25 cellular contexts compared by ENCODE assay signal in the genomic region with DNA sequence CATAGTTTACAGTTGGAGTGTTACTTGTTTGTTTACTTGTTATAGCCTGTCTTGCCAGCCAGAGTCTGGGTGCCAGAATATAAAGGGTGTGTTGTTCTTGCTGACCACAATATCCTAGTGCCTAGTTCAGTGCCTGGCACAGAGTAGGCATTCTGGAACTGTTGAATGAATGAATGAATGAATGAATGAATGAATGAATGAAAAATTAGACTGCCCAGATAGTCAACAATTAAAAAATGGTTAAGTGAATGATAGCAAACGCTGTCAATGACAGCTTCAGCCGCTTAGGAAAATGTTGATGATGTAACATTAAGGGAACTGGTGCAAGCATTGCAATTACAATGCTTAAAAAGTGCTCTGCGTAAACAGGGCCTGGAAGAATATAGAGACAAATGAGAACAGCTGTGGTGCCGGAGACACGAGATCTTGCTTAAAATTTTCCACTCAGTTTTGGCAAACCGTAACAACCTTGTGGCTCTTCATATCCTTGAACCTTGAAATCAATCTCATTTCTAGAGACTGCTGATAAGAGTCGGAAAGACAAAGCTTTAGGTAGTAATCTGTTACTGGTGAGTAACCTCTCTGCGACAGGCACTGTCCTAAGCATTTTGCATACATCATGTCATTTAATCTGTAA. TPM values are rescaled to one million over a fixed set of nuclear protein-coding genes. Genes with fewer than 3 reads are reported as not detected.
DNase-seq lines count a peak whose midpoint lies in the region; ATAC-seq, FAIRE-seq and TF ChIP-seq lines count a peak whose summit lies in the region.
"Had no signal": no experiment of that assay in that cellular context is flagged by ENCODE, and none has a peak within 500 bp of the region (broad histone marks: within the 10 kb centered on the region; RNA-seq: fewer than 3 reads in every experiment).

No MANE protein-coding gene starts in this region.

- no peaks in the 10 kb centered on the region for H4K20me1 ChIP-seq in HepG2 (ENCODE audit: insufficient read depth, low read length)

- peaks cover 0 to 13% of the 10 kb centered on the region in 2 experiments for H3K27me3 ChIP-seq in HepG2 (ENCODE audit: control insufficient read depth in 1 of 2, insufficient read depth in 2 of 2, low read length in 2 of 2)
- H3K27me3 ChIP-seq in right lobe of liver, result no peaks in the 10 kb centered on the region
- H3K27me3 ChIP-seq: uterus had no signal

- in situ Hi-C loops in HepG2 (cut with HindIII; ENCODE audit: extremely low pct_ligation_motif_present, low pct_unique_long_range_greater_than_20kb), result loop anchor here (5.0 to 10.0 kb wide), 2 partner anchors 250 to 357 kb away; no protein-coding TSS in a partner anchor
- in situ Hi-C loops in GM13977 (cut with MboI; ENCODE audit: low pct_unique_long_range_greater_than_20kb, low sequenced_read_pairs, unreplicated experiment), result no loop called here

- no peak for ATAC-seq in HepG2
- ATAC-seq in right lobe of liver, result no peak
- ATAC-seq in HG02642 (IDR thresholded peaks at IDR 0.05; ENCODE audit: poor library complexity, unreplicated experiment), result no peak
- ATAC-seq: activated CD4-positive, CD25-positive, alpha-beta regulatory T cell treated with anti-CD3 and anti-CD28 coated beads, Interleukin-2, amount 50 U/mL, for 24 hours; foreskin keratinocyte; Right ventricle myocardium inferior; stimulated activated memory B cell treated with anti-CD40 and anti-IgM and Interleukin-4, amounts not matched to agents 10 μg/mL and 1 μg/mL and 100 μg/mL, for 72 hours had no signal

- intact Hi-C loops in HepG2 (cut with micrococcal nuclease; ENCODE audit: unreplicated experiment), result loop anchor here (5.0 kb wide), 3 partner anchors 165 to 715 kb away; a partner anchor contains a TSS
- intact Hi-C loops in right lobe of liver (cut with DNase I), result no loop called here

- no peak for TF ChIP-seq POLR2A in HepG2 (IDR thresholded peaks at IDR 0.05; ENCODE audit: insufficient read depth in 1 of 2, low read depth in 2 of 2, low read length in 2 of 2)
- no peak for TF ChIP-seq POLR2A in right lobe of liver (IDR thresholded peaks at IDR 0.05)

- H3K79me2 ChIP-seq in HepG2 (ENCODE audit: insufficient read depth, low read length), result no peaks in the 10 kb centered on the region

- peaks cover 29% of the 10 kb centered on the region for H3K4me1 ChIP-seq in HepG2 (ENCODE audit: insufficient read depth, low read length)
- H3K4me1 ChIP-seq in right lobe of liver, result peaks cover 0 to 4% (median 0%) of the 10 kb centered on the region in 4 donors
- H3K4me1 ChIP-seq: foreskin keratinocyte had no signal

- no peaks in the 10 kb centered on the region for H3K9me3 ChIP-seq in HepG2 (ENCODE audit: low read length)
- H3K9me3 ChIP-seq in right lobe of liver, result no peaks in the 10 kb centered on the region
- H3K9me3 ChIP-seq: HAP-1, spleen, uterus had no signal

- TF ChIP-seq RAD21 in HepG2 (CRISPR knock-in tag; IDR thresholded peaks at IDR 0.05), result no peak

- no peak overlapping the region for H3K4me3 ChIP-seq in HepG2 (replicated peaks in 1 of 3; ENCODE audit: insufficient read depth in 1 of 3, low read depth in 2 of 3, low read length in 3 of 3)
- H3K4me3 ChIP-seq in right lobe of liver, result no peak overlapping the region
- H3K4me3 ChIP-seq: HAP-1, spleen, uterus had no signal

- POLR2A ChIA-PET in HepG2 (lab: Yijun Ruan, JAX), result interaction anchor here (1.2 kb wide), 1 partner anchor 27 kb away, joined by 3 read pairs; no protein-coding TSS in a partner anchor

- CTCF ChIA-PET in HepG2 (lab: Yijun Ruan, JAX; ENCODE audit: low intra/inter-chr PET ratio, low total read pairs), result interaction anchor here (4.0 kb wide), 1 partner anchor 26 kb away, joined by 87 read pairs; no protein-coding TSS in a partner anchor

- BruUV-seq in HepG2 (replicated peaks; lab: Mats Ljungman, UMichigan), result no TSS peak

- H3K27ac ChIP-seq in HepG2 (ENCODE audit: extremely low read length, insufficient read depth, low read length), result no peak overlapping the region
- H3K27ac ChIP-seq in right lobe of liver, result no peak overlapping the region
- H3K27ac ChIP-seq: foreskin keratinocyte, uterus had no signal

- TF ChIP-seq CTCF in HepG2 (CRISPR knock-in tag; IDR thresholded peaks at IDR 0.05) (no peak), right lobe of liver (IDR thresholded peaks at IDR 0.05) (no peak), GM13977 (IDR thresholded peaks at IDR 0.05; ENCODE audit: extremely low read depth, insufficient read depth, missing control alignments) (no peak)

- WGBS in HepG2 (ENCODE audit: low lambda C conversion rate), result 5% methylated on average over 8 of the region's 8 CpGs
- WGBS in right lobe of liver (ENCODE audit: insufficient coverage, low coverage, low lambda C conversion rate, missing lambda C conversion rate), result 35% methylated on average over 8 of the region's 8 CpGs

- H3K36me3 ChIP-seq in HepG2 (replicated peaks in 1 of 2; ENCODE audit: control insufficient read depth in 1 of 2, insufficient read depth in 2 of 2, low read length in 2 of 2), result no peaks in the 10 kb centered on the region
- no peaks in the 10 kb centered on the region for H3K36me3 ChIP-seq in right lobe of liver
- H3K36me3 ChIP-seq: spleen, uterus had no signal

- DNase-seq in HepG2 (ENCODE audit: low spot score), result no peak
- DNase-seq in right lobe of liver, result no peak
- peak; percentile 47 for DNase-seq in SW480 (ENCODE audit: low spot score)
- peak; percentile 81 for DNase-seq in fibroblast of peridontal ligament (ENCODE audit: extremely low read depth)
- DNase-seq in NCI-H510A treated with DMSO at 0.1 percent for 48 hours (lab: John Stamatoyannopoulos, UW), result no peak
- no peak for DNase-seq in activated CD4-positive, CD25-positive, alpha-beta regulatory T cell treated with anti-CD3 and anti-CD28 coated beads, Interleukin-2, amount 50 U/mL, for 72 hours
- no peak for DNase-seq in GM13977 (ENCODE audit: low spot score)
- DNase-seq: ACHN; activated CD4-positive, alpha-beta memory T cell treated with anti-CD3 and anti-CD28 coated beads, Interleukin-2, amount 10 ng/mL, durations not matched to agents 7 days and 5 days; activated naive CD8-positive, alpha-beta T cell treated with anti-CD3 and anti-CD28 coated beads for 36 hours; C1 segment of cervical spinal cord; DND-41; foreskin keratinocyte; NCI-H1417; NCI-H2171; NCI-H526 treated with DMSO at 0.1 percent for 48 hours; spleen; stimulated activated CD4-positive, alpha-beta T cell treated with anti-CD3 and anti-CD28 coated beads, Interleukin-2, amount 100 ng/mL, for 48 hours; uterus had no signal

- H3K9ac ChIP-seq in HepG2 (ENCODE audit: insufficient read depth, low read depth, low read length), result no peak overlapping the region; the same call in 1 of the 2 replicates

- no peak overlapping the region for H2AFZ ChIP-seq in HepG2 (ENCODE audit: low read length)

- peak overlapping the region; percentile 32; the same call in 1 of the 2 replicates for H3K4me2 ChIP-seq in HepG2 (ENCODE audit: low read depth, low read length)

- no peak for FAIRE-seq in HepG2 (lab: Jason Lieb, UNC)
- FAIRE-seq: GM12892 had no signal

- TF ChIP-seq EP300 in HepG2 (IDR thresholded peaks at IDR 0.05; ENCODE audit: low read depth in 2 of 2, low read length in 2 of 2), result no peak
- TF ChIP-seq EP300 in HepG2 (CRISPR knock-in tag; IDR thresholded peaks at IDR 0.05; ENCODE audit: borderline replicate concordance), result no peak

TF ChIP-seq in HepG2, 621 proteins besides CTCF, POLR2A, EP300 and RAD21 (continues in another document):
- TF ChIP-seq ZNF292 (CRISPR knock-in tag; IDR thresholded peaks at IDR 0.05; ENCODE audit: borderline replicate concordance, low read depth) (no peak), LCORL (IDR thresholded peaks at IDR 0.05) (no peak), LCORL (CRISPR knock-in tag; IDR thresholded peaks at IDR 0.05) (no peak), CEBPG (CRISPR knock-in tag; IDR thresholded peaks at IDR 0.05) (peak; percentile 19; the same call in 1 of the 2 replicates)

RNA-seq across cellular contexts. Expression of a gene that starts 4.7 kb away (rescaled TPM):
- total RNA-seq in HepG2 (2016; rRNA removed; fragmentation: Illumina TruSeq; extraction: Trizol), result 3.1 and 4.5 TPM in 2 replicates
- total RNA-seq in HepG2 (2016; cell fraction: cytosol; rRNA removed; fragmentation: Illumina TruSeq; extraction: Trizol; ENCODE audit: low read depth), result 4.2 and 4.4 TPM in 2 replicates
- 3.2 and 4.0 TPM in 2 replicates for total RNA-seq in HepG2 (2016; cell fraction: insoluble cytoplasmic fraction; rRNA removed; fragmentation: Illumina TruSeq; extraction: Trizol)
- total RNA-seq in HepG2 (2016; cell fraction: membrane; rRNA removed; fragmentation: Illumina TruSeq; extraction: Trizol), result 8.0 and 8.2 TPM in 2 replicates
- total RNA-seq in HepG2 (2016; cell fraction: nucleus; rRNA removed; fragmentation: Illumina TruSeq; extraction: Trizol), result 3.4 and 4.1 TPM in 2 replicates
- polyA plus RNA-seq in HepG2 (2011; rRNA removed), result 5.2 and 6.4 TPM in 2 replicates
- polyA plus RNA-seq in HepG2 (2011; cell fraction: cytosol; rRNA removed), result 4.2 and 5.3 TPM in 2 replicates
- polyA plus RNA-seq in HepG2 (2011; cell fraction: nucleus; rRNA removed), result 2.5 and 3.8 TPM in 2 replicates
- polyA plus RNA-seq in HepG2 (2012), result 3.5 and 4.2 TPM in 2 replicates
- 4.5 and 4.7 TPM in 2 replicates for polyA plus RNA-seq in HepG2 (2016; cell fraction: cytosol; fragmentation: Illumina TruSeq; extraction: Trizol; ENCODE audit: low read depth)
- polyA plus RNA-seq in HepG2 (2016; cell fraction: insoluble cytoplasmic fraction; fragmentation: Illumina TruSeq; extraction: Trizol; ENCODE audit: low read depth), result 4.7 and 6.7 TPM in 2 replicates
- 6.6 and 8.0 TPM in 2 replicates for polyA plus RNA-seq in HepG2 (2016; cell fraction: membrane; fragmentation: Illumina TruSeq; extraction: Trizol; ENCODE audit: low read depth)
- polyA plus RNA-seq in HepG2 (2016; cell fraction: nucleus; fragmentation: Illumina TruSeq; extraction: Trizol; ENCODE audit: insufficient read depth, low read depth), result 4.7 and 5.7 TPM in 2 replicates
- 3.5 and 6.7 TPM in 2 replicates for polyA minus RNA-seq in HepG2 (2011; rRNA and poly(A)+ RNA removed; ENCODE audit: low replicate concordance)
- polyA minus RNA-seq in HepG2 (2011; cell fraction: cytosol; rRNA and poly(A)+ RNA removed), result 2.0 and 2.5 TPM in 2 replicates
- polyA minus RNA-seq in HepG2 (2011; cell fraction: nucleus; rRNA and poly(A)+ RNA removed), result 3.3 and 5.3 TPM in 2 replicates
- 1 to 10 TPM; 3.2 to 5.2 (median 4.1) TPM for total RNA-seq in right lobe of liver

Comparison
In these comparisons a context has a peak if more than half of its experiments do, and no peak if none do; other contexts are left out.
1. DNase-seq: peak in SW480 (single experiment) and fibroblast of peridontal ligament (single experiment); none in HepG2 (single experiment), right lobe of liver (0 of 3), NCI-H510A treated with DMSO at 0.1 percent for 48 hours (single experiment), activated CD4-positive, CD25-positive, alpha-beta regulatory T cell treated with anti-CD3 and anti-CD28 coated beads, Interleukin-2, amount 50 U/mL, for 72 hours (single experiment) and GM13977 (single experiment).